ENCODE assay signal across 8 cellular contexts in genomic region chr11:130315354-130315970, GRCh38. TPM values are rescaled to one million over a fixed set of nuclear protein-coding genes. Genes with fewer than 3 reads are reported as not detected.
A peak's percentile ranks its signal among the peaks of the same experiment; 100 is the strongest.
DNase-seq lines count a peak whose midpoint lies in the region; ATAC-seq, FAIRE-seq and TF ChIP-seq lines count a peak whose summit lies in the region.

No MANE protein-coding gene starts in this region.

- WGBS in stomach, 5 donors: 17 to 42% (median 23%) methylated on average over 37 to 38 of the region's 38 CpGs

- H3K4me1 ChIP-seq in endocrine pancreas (ENCODE audit: control insufficient read depth, insufficient read depth, low read length): peaks cover 17% of the 10 kb centered on the region
- peaks cover 11 to 39% (median 28%) of the 10 kb centered on the region in 4 donors for H3K4me1 ChIP-seq in stomach

- TF ChIP-seq POLR2A in stomach (IDR thresholded peaks at IDR 0.05): no peak

- no peaks in the 10 kb centered on the region for H3K27me3 Mint-ChIP-seq in activated CD8-positive, alpha-beta T cell treated with anti-CD3 and anti-CD28 coated beads for 36 hours
- H3K27me3 Mint-ChIP-seq in naive thymus-derived CD8-positive, alpha-beta T cell: no peaks in the 10 kb centered on the region

- intact Hi-C loops in activated CD8-positive, alpha-beta T cell treated with anti-CD3 and anti-CD28 coated beads for 36 hours (cut with micrococcal nuclease): no loop called here
- intact Hi-C loops in stomach (cut with DNase I; ENCODE audit: low total_unique reads): no loop called here

- H3K4me3 Mint-ChIP-seq in activated CD8-positive, alpha-beta T cell treated with anti-CD3 and anti-CD28 coated beads for 36 hours: peak overlapping the region; percentile 92
- H3K4me3 Mint-ChIP-seq in naive thymus-derived CD8-positive, alpha-beta T cell: peak overlapping the region; percentile 83 to 96 (median 94)

- H3K27me3 ChIP-seq in endocrine pancreas (ENCODE audit: control insufficient read depth, insufficient read depth, low read length) (no peaks in the 10 kb centered on the region), stomach (no peaks in the 10 kb centered on the region)

- H3K9me3 Mint-ChIP-seq in activated CD8-positive, alpha-beta T cell treated with anti-CD3 and anti-CD28 coated beads for 36 hours: no peaks in the 10 kb centered on the region
- H3K9me3 Mint-ChIP-seq in naive thymus-derived CD8-positive, alpha-beta T cell: no peaks in the 10 kb centered on the region

- H3K9ac ChIP-seq in endocrine pancreas (ENCODE audit: control insufficient read depth, insufficient read depth, low read length): peak overlapping the region; percentile 40

- peaks cover 9% of the 10 kb centered on the region for H3K36me3 Mint-ChIP-seq in activated CD8-positive, alpha-beta T cell treated with anti-CD3 and anti-CD28 coated beads for 36 hours (ENCODE audit: low read depth)
- H3K36me3 Mint-ChIP-seq in naive thymus-derived CD8-positive, alpha-beta T cell: no peaks in the 10 kb centered on the region

- DNase-seq in 8988T (peak; percentile 26), GM19239 (ENCODE audit: insufficient read length, low spot score) (peak; percentile 49), stomach (peak; percentile 48), NCI-H524 (lab: John Stamatoyannopoulos, UW) (no peak)
- DNase-seq in activated CD8-positive, alpha-beta T cell treated with anti-CD3 and anti-CD28 coated beads for 36 hours: peak; percentile 67
- DNase-seq in naive thymus-derived CD8-positive, alpha-beta T cell: peak; percentile 26 to 73 (median 46)

- POLR2A ChIA-PET in activated CD8-positive, alpha-beta T cell treated with anti-CD3 and anti-CD28 coated beads for 36 hours (lab: Charles Lee): no interaction called here
- POLR2A ChIA-PET in naive thymus-derived CD8-positive, alpha-beta T cell (lab: Charles Lee): interaction anchor here (0.6 to 1.6 kb wide), 4 partner anchors 10 to 313 kb away, joined by 3 to 9 read pairs (median 4); partner anchors contain the start of gene PRDM10

- ATAC-seq in HG03571 (IDR thresholded peaks at IDR 0.05; ENCODE audit: unreplicated experiment): peak; percentile 36
- ATAC-seq in activated CD8-positive, alpha-beta T cell treated with anti-CD3 and anti-CD28 coated beads for 36 hours: peak; percentile 37
- ATAC-seq in naive thymus-derived CD8-positive, alpha-beta T cell: peak; percentile 31 to 38

- no peaks in the 10 kb centered on the region for H3K9me3 ChIP-seq in endocrine pancreas (ENCODE audit: control insufficient read depth, low read length)
- H3K9me3 ChIP-seq in stomach: no peaks in the 10 kb centered on the region

- H3K27ac Mint-ChIP-seq in activated CD8-positive, alpha-beta T cell treated with anti-CD3 and anti-CD28 coated beads for 36 hours: peak overlapping the region; percentile 97
- peak overlapping the region; percentile 93 to 99 (median 98) for H3K27ac Mint-ChIP-seq in naive thymus-derived CD8-positive, alpha-beta T cell

- TF ChIP-seq EP300 in stomach (IDR thresholded peaks at IDR 0.05): no peak

- H3K27ac ChIP-seq in stomach: peak overlapping the region; percentile 90 to 99 (median 96)

- FAIRE-seq in GM19239 (lab: Jason Lieb, UNC): peak; percentile 14

- CTCF ChIA-PET in activated CD8-positive, alpha-beta T cell treated with anti-CD3 and anti-CD28 coated beads for 36 hours (lab: Charles Lee): no interaction called here

- peak; percentile 29 for TF ChIP-seq CTCF in activated CD8-positive, alpha-beta T cell treated with anti-CD3 and anti-CD28 coated beads for 36 hours (IDR thresholded peaks at IDR 0.05)
- no peak for TF ChIP-seq CTCF in stomach (IDR thresholded peaks at IDR 0.05)

- H3K36me3 ChIP-seq in endocrine pancreas (ENCODE audit: control insufficient read depth, insufficient read depth, low read length) (no peaks in the 10 kb centered on the region), stomach (no peaks in the 10 kb centered on the region)

- H3K4me1 Mint-ChIP-seq in activated CD8-positive, alpha-beta T cell treated with anti-CD3 and anti-CD28 coated beads for 36 hours (ENCODE audit: low read depth): peaks cover 27% of the 10 kb centered on the region
- H3K4me1 Mint-ChIP-seq in naive thymus-derived CD8-positive, alpha-beta T cell: peaks cover 13 to 42% (median 36%) of the 10 kb centered on the region in 4 donors

- H3K4me3 ChIP-seq in endocrine pancreas (ENCODE audit: control insufficient read depth, insufficient read depth, low read length) (peak overlapping the region; percentile 41), stomach (peak overlapping the region; percentile 70 to 86 (median 76))

RNA-seq across cellular contexts. Expression of gene ZBTB44, which starts 0.7 kb away (rescaled TPM):
- total RNA-seq in activated CD8-positive, alpha-beta T cell treated with anti-CD3 and anti-CD28 coated beads for 36 hours: 10 to 100 TPM; 43.0 to 43.7 TPM
- total RNA-seq in naive thymus-derived CD8-positive, alpha-beta T cell: 10 to 100 TPM; 86.8 to 90.1 TPM
- polyA plus RNA-seq in naive thymus-derived CD8-positive, alpha-beta T cell: 1 to 10 TPM; 5.9 to 7.9 (median 7.3) TPM
- total RNA-seq in stomach: 100 to 1,000 TPM in 1 of 5 donors, 10 to 100 TPM in 4; 24.6 to 123 (median 72.8) TPM
- 10 to 100 TPM in 2 of 3 donors, 1 to 10 TPM in 1; 8.4 to 13.6 (median 10.9) TPM for polyA plus RNA-seq in stomach

Comparison
In these comparisons a context has a peak if more than half of its experiments do, and no peak if none do; other contexts are left out.
1. DNase-seq: peak in 8988T (single experiment), GM19239 (single experiment), activated CD8-positive, alpha-beta T cell treated with anti-CD3 and anti-CD28 coated beads for 36 hours (single experiment), naive thymus-derived CD8-positive, alpha-beta T cell (10 of 10) and stomach (single experiment); none in NCI-H524 (0 of 2).
2. Peak in every context shown above with its lines, with median percentiles within 50 percentile points of each other: ATAC-seq.